ENCODE assay signal across 8 cellular contexts in genomic region chr12:98503343-98503592, GRCh38. TPM values are rescaled to one million over a fixed set of nuclear protein-coding genes. Genes with fewer than 3 reads are reported as not detected.
DNase-seq lines count a peak whose midpoint lies in the region; ATAC-seq and TF ChIP-seq lines count a peak whose summit lies in the region.

No MANE protein-coding gene starts in this region.

- no peaks in the 10 kb centered on the region for H3K27me3 ChIP-seq in BJ (ENCODE audit: control insufficient read depth, insufficient read depth, low read length)
- H3K27me3 ChIP-seq in effector memory CD4-positive, alpha-beta T cell (replicated peaks; ENCODE audit: control insufficient read depth, insufficient read depth, low read length, poor library complexity, severe bottlenecking) = no peaks in the 10 kb centered on the region

- H3K4me1 ChIP-seq in effector memory CD4-positive, alpha-beta T cell (ENCODE audit: control insufficient read depth, insufficient read depth, low read length, poor library complexity, severe bottlenecking) = no peaks in the 10 kb centered on the region

- no peak for TF ChIP-seq CTCF in BJ (IDR thresholded peaks at IDR 0.05; ENCODE audit: insufficient read depth, low read depth, low read length)

- H3K36me3 ChIP-seq in BJ (ENCODE audit: control insufficient read depth, insufficient read depth, low read length) = no peaks in the 10 kb centered on the region
- H3K36me3 ChIP-seq in effector memory CD4-positive, alpha-beta T cell (ENCODE audit: control insufficient read depth, insufficient read depth, low read length) = no peaks in the 10 kb centered on the region

- peak; percentile 64 for ATAC-seq in HG03432 (IDR thresholded peaks at IDR 0.05; ENCODE audit: unreplicated experiment)

- CTCF ChIA-PET in BJ (lab: Yijun Ruan, JAX) = interaction anchor here (0.9 to 1.1 kb wide), 2 partner anchors 8 to 13 kb away, joined by 3 to 4 read pairs; no protein-coding TSS in a partner anchor

- H3K9me3 ChIP-seq in effector memory CD4-positive, alpha-beta T cell (ENCODE audit: control insufficient read depth, low read length) = no peaks in the 10 kb centered on the region

- H3K4me3 ChIP-seq in BJ (ENCODE audit: low read depth, low read length) = peak overlapping the region; percentile 85
- peak overlapping the region; percentile 84 for H3K4me3 ChIP-seq in effector memory CD4-positive, alpha-beta T cell (ENCODE audit: insufficient read depth, low read depth, low read length, poor library complexity, severe bottlenecking)

- H3K27ac ChIP-seq in effector memory CD4-positive, alpha-beta T cell (ENCODE audit: insufficient read depth, low read length, poor library complexity, severe bottlenecking) = peak overlapping the region; percentile 88

- DNase-seq in BJ (ENCODE audit: low read depth) (peak; percentile 73), GM19238 (ENCODE audit: insufficient read length, low spot score) (peak; percentile 38), NCI-H82 treated with DMSO at 0.1 percent for 48 hours (lab: John Stamatoyannopoulos, UW; ENCODE audit: unreplicated experiment) (peak; percentile 94), medulla oblongata (ENCODE audit: extremely low spot score) (peak; percentile 98)
- DNase-seq in activated CD8-positive, alpha-beta memory T cell treated with anti-CD3 and anti-CD28 coated beads for 24 hours = peak; percentile 98
- DNase-seq in effector memory CD4-positive, alpha-beta T cell = peak; percentile 65 to 75 (median 73)
- DNase-seq in stimulated activated CD8-positive, alpha-beta memory T cell treated with anti-CD3 and anti-CD28 coated beads, Interleukin-12 subunit alpha, Interleukin-12 subunit beta, amount 100 ng/mL, for 1 hour (ENCODE audit: low read depth) = peak; percentile 84

- POLR2A ChIA-PET in BJ (lab: Charles Lee) = no interaction called here

RNA-seq across cellular contexts. Expression of gene TMPO, which starts 12.1 kb away (rescaled TPM):
- 22.7 and 36.9 TPM in 2 replicates for polyA plus RNA-seq in BJ (2011; rRNA removed)
- polyA minus RNA-seq in BJ (2011; rRNA and poly(A)+ RNA removed) = 16.0 and 16.4 TPM in 2 replicates

Comparison
In these comparisons a context has a peak if more than half of its experiments do, and no peak if none do; other contexts are left out.
1. Peak in every context shown above with its lines: DNase-seq, ATAC-seq, H3K4me3 ChIP-seq and H3K27ac ChIP-seq.
2. DNase-seq: peak in every context shown above with its lines; median percentile 98 in activated CD8-positive, alpha-beta memory T cell treated with anti-CD3 and anti-CD28 coated beads for 24 hours; 98 in medulla oblongata; 94 in NCI-H82 treated with DMSO at 0.1 percent for 48 hours; 84 in stimulated activated CD8-positive, alpha-beta memory T cell treated with anti-CD3 and anti-CD28 coated beads, Interleukin-12 subunit alpha, Interleukin-12 subunit beta, amount 100 ng/mL, for 1 hour; 73 in BJ; 73 in effector memory CD4-positive, alpha-beta T cell; 38 in GM19238.